In the genomic region with DNA sequence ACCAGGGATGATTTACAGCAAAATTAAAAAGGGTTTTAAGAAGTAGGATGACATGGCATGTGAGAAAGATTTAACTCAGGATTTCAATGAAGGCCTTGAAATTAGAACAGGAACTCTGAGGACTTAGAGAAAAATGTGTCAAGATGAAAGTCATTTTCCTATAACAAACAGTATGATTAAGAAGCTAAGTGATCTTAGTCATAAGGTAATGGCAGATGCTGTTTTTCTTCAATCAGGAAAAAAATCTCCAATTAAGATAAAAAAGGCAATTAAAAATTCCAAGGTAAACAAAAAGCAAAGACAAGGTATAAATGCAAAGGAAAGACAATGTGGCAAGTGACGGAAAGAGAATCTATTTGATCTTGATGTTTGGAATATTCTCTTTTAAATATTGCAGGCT, we compare ENCODE assay signal across 14 cellular contexts.
"Had no signal": no experiment of that assay in that cellular context is flagged by ENCODE, and none has a peak within 500 bp of the region (broad histone marks: within the 10 kb centered on the region; RNA-seq: fewer than 3 reads in every experiment).

No MANE protein-coding gene starts in this region.

- DNase-seq: activated CD4-positive, CD25-positive, alpha-beta regulatory T cell; activated CD8-positive, alpha-beta memory T cell treated with anti-CD3 and anti-CD28 coated beads, Interleukin-2, amount 10 ng/mL, durations not matched to agents 7 days and 5 days; activated T-cell treated with anti-CD3 and anti-CD28 coated beads, Interleukin-2, amount 50 U/mL, for 24 hours; colonic mucosa; erythroblast; hippocampal formation; lower lobe of right lung; naive thymus-derived CD4-positive, alpha-beta T cell; stimulated activated CD4-positive, alpha-beta T cell treated with anti-CD3 and anti-CD28 coated beads, Interleukin-15, amount 100 ng/mL, for 24 hours; stimulated activated CD4-positive, alpha-beta T cell treated with anti-CD3 and anti-CD28 coated beads, Interleukin-4, amount 100 ng/mL, for 24 hours; T-helper 17 cell had no signal

- H3K4me3 Mint-ChIP-seq: activated CD8-positive, alpha-beta memory T cell treated with anti-CD3 and anti-CD28 coated beads, Interleukin-2, amount 10 ng/mL, durations not matched to agents 7 days and 5 days; activated T-cell treated with anti-CD3 and anti-CD28 coated beads, Interleukin-2, amount 50 U/mL, for 24 hours; naive thymus-derived CD4-positive, alpha-beta T cell; stimulated activated naive CD8-positive, alpha-beta T cell treated with anti-CD3 and anti-CD28 coated beads, Interleukin-15, Interleukin-2, amounts not matched to agents 100 ng/mL and 50 ng/mL, for 24 hours; T-helper 17 cell had no signal

- H3K27me3 ChIP-seq: ascending aorta, colonic mucosa had no signal

- H3K9me3 ChIP-seq: ascending aorta, colonic mucosa, lower lobe of right lung had no signal

- H2AFZ ChIP-seq: parathyroid adenoma had no signal

- H3K4me3 ChIP-seq: ascending aorta, colonic mucosa, lower lobe of right lung had no signal

- H3K27me3 Mint-ChIP-seq: activated CD8-positive, alpha-beta memory T cell treated with anti-CD3 and anti-CD28 coated beads, Interleukin-2, amount 10 ng/mL, durations not matched to agents 7 days and 5 days had no signal

- H3K27ac ChIP-seq: ascending aorta, colonic mucosa, lower lobe of right lung, parathyroid adenoma had no signal

- ATAC-seq: activated CD8-positive, alpha-beta memory T cell treated with anti-CD3 and anti-CD28 coated beads, Interleukin-2, amount 10 ng/mL, durations not matched to agents 7 days and 5 days; lower lobe of right lung; naive thymus-derived CD4-positive, alpha-beta T cell; T-helper 17 cell had no signal

- H3K36me3 ChIP-seq: ascending aorta, colonic mucosa, lower lobe of right lung had no signal

- H3K9ac ChIP-seq: parathyroid adenoma had no signal

- H3K27ac Mint-ChIP-seq: activated CD8-positive, alpha-beta memory T cell treated with anti-CD3 and anti-CD28 coated beads, Interleukin-2, amount 10 ng/mL, durations not matched to agents 7 days and 5 days; activated T-cell treated with anti-CD3 and anti-CD28 coated beads, Interleukin-2, amount 50 U/mL, for 24 hours; stimulated activated naive CD8-positive, alpha-beta T cell treated with anti-CD3 and anti-CD28 coated beads, Interleukin-15, Interleukin-2, amounts not matched to agents 100 ng/mL and 50 ng/mL, for 24 hours; T-helper 17 cell had no signal

- H3K9me3 Mint-ChIP-seq: activated T-cell treated with anti-CD3 and anti-CD28 coated beads, Interleukin-2, amount 50 U/mL, for 24 hours; stimulated activated naive CD8-positive, alpha-beta T cell treated with anti-CD3 and anti-CD28 coated beads, Interleukin-15, Interleukin-2, amounts not matched to agents 100 ng/mL and 50 ng/mL, for 24 hours had no signal

- H3K4me1 ChIP-seq: colonic mucosa had no signal
